In genomic region chr2:149904352-149904751, GRCh38 we compare ENCODE assay signal across 17 cellular contexts.
A peak's percentile ranks its signal among the peaks of the same experiment; 100 is the strongest.
DNase-seq lines count a peak whose midpoint lies in the region; ATAC-seq, FAIRE-seq and TF ChIP-seq lines count a peak whose summit lies in the region.
"Had no signal": no experiment of that assay in that cellular context is flagged by ENCODE, and none has a peak within 500 bp of the region (broad histone marks: within the 10 kb centered on the region; RNA-seq: fewer than 3 reads in every experiment).

No MANE protein-coding gene starts in this region.

- H3K4me1 Mint-ChIP-seq in mesothelial cell of epicardium = peaks cover 23% of the 10 kb centered on the region
- H3K4me1 Mint-ChIP-seq: CD4-positive, CD25-positive, alpha-beta regulatory T cell had no signal

- H3K9me3 Mint-ChIP-seq in mesothelial cell of epicardium = no peaks in the 10 kb centered on the region

- no peaks in the 10 kb centered on the region for H3K36me3 Mint-ChIP-seq in mesothelial cell of epicardium
- H3K36me3 Mint-ChIP-seq: CD4-positive, CD25-positive, alpha-beta regulatory T cell had no signal

- peak overlapping the region; percentile 4 for H3K27ac Mint-ChIP-seq in mesothelial cell of epicardium
- H3K27ac Mint-ChIP-seq: CD4-positive, CD25-positive, alpha-beta regulatory T cell had no signal

- H3K27ac ChIP-seq in pancreas = no peak overlapping the region
- H3K27ac ChIP-seq: Peyer's patch, SJSA1 had no signal

- no peak for FAIRE-seq in pancreas (lab: Jason Lieb, UNC)
- FAIRE-seq: GM18507 had no signal

- peak; percentile 27 for DNase-seq in HuH-7 (ENCODE audit: low spot score)
- DNase-seq in fibroblast of villous mesenchyme (ENCODE audit: low read depth) = peak; percentile 82
- DNase-seq in mesothelial cell of epicardium (ENCODE audit: low spot score in 2 of 2, unreplicated experiment in 2 of 2) = no peak
- no peak for DNase-seq in hypothalamus (lab: John Stamatoyannopoulos, UW)
- no peak for DNase-seq in pancreas
- DNase-seq: CD4-positive, CD25-positive, alpha-beta regulatory T cell; DMS79 treated with DMSO at 0.1 percent for 48 hours; GOT3; Kasumi-1; NCI-H187; NCI-H446; Peyer's patch had no signal

- H3K4me3 Mint-ChIP-seq in mesothelial cell of epicardium = no peak overlapping the region
- H3K4me3 Mint-ChIP-seq: CD4-positive, CD25-positive, alpha-beta regulatory T cell had no signal

- H3K36me3 ChIP-seq in pancreas = no peaks in the 10 kb centered on the region
- H3K36me3 ChIP-seq: Peyer's patch, SJSA1 had no signal

- no peak overlapping the region for H3K4me3 ChIP-seq in fibroblast of villous mesenchyme (ENCODE audit: low read depth, low read length)
- no peak overlapping the region for H3K4me3 ChIP-seq in pancreas
- H3K4me3 ChIP-seq: Peyer's patch, SJSA1 had no signal

- H3K27me3 Mint-ChIP-seq in mesothelial cell of epicardium (ENCODE audit: low read depth) = no peaks in the 10 kb centered on the region
- H3K27me3 Mint-ChIP-seq: CD4-positive, CD25-positive, alpha-beta regulatory T cell had no signal

- H3K9me3 ChIP-seq in pancreas = no peaks in the 10 kb centered on the region
- H3K9me3 ChIP-seq: Peyer's patch, SJSA1 had no signal

- intact Hi-C loops in pancreas (cut with DNase I) = no loop called here

- H3K4me1 ChIP-seq in pancreas = no peaks in the 10 kb centered on the region
- H3K4me1 ChIP-seq: Peyer's patch had no signal

- ATAC-seq in HG02870 (IDR thresholded peaks at IDR 0.05; ENCODE audit: unreplicated experiment) (no peak), pancreas (no peak)
- no peak for ATAC-seq in activated CD4-positive, CD25-positive, alpha-beta regulatory T cell treated with anti-CD3 and anti-CD28 coated beads, Interleukin-2, amount 50 U/mL, for 24 hours
- ATAC-seq: Right ventricle myocardium inferior had no signal

- no peaks in the 10 kb centered on the region for H3K27me3 ChIP-seq in pancreas
- H3K27me3 ChIP-seq: Peyer's patch, SJSA1 had no signal

- TF ChIP-seq CTCF in fibroblast of villous mesenchyme (IDR thresholded peaks at IDR 0.05; ENCODE audit: insufficient read depth, low read depth, low read length) (no peak), mesothelial cell of epicardium (IDR thresholded peaks at IDR 0.05; ENCODE audit: unreplicated experiment) (no peak), pancreas (IDR thresholded peaks at IDR 0.05) (no peak)

- WGBS in pancreas, 2 donors = 67 to 82% methylated on average over 4 of the region's 4 CpGs

Comparison
In these comparisons a context has a peak if more than half of its experiments do, and no peak if none do; other contexts are left out.
1. DNase-seq: peak in HuH-7 (single experiment) and fibroblast of villous mesenchyme (single experiment); none in mesothelial cell of epicardium (0 of 2), hypothalamus (0 of 51) and pancreas (0 of 6).